ENCODE assay signal across 28 cellular contexts in genomic region chr3:16134173-16134928, GRCh38. TPM values are rescaled to one million over a fixed set of nuclear protein-coding genes. Genes with fewer than 3 reads are reported as not detected.
DNase-seq lines count a peak whose midpoint lies in the region; ATAC-seq and TF ChIP-seq lines count a peak whose summit lies in the region.
"Had no signal": no experiment of that assay in that cellular context is flagged by ENCODE, and none has a peak within 500 bp of the region (broad histone marks: within the 10 kb centered on the region; RNA-seq: fewer than 3 reads in every experiment).

No MANE protein-coding gene starts in this region.

- H3K4me1 ChIP-seq in esophagus squamous epithelium (peaks cover 0 to 19% (median 10%) of the 10 kb centered on the region in 3 donors), MM.1S (ENCODE audit: low read length) (no peaks in the 10 kb centered on the region)
- H3K4me1 ChIP-seq: BE2C, body of pancreas had no signal

- H3K9me3 Mint-ChIP-seq in activated T-cell treated with anti-CD3 and anti-CD28 coated beads, Interleukin-2, amount 50 U/mL, for 24 hours = peaks cover 4% of the 10 kb centered on the region
- H3K9me3 Mint-ChIP-seq: activated CD4-positive, alpha-beta memory T cell treated with anti-CD3 and anti-CD28 coated beads, Interleukin-2, amount 10 ng/mL, durations not matched to agents 7 days and 5 days; activated naive CD4-positive, alpha-beta T cell treated with anti-CD3 and anti-CD28 coated beads, Interleukin-2, amount 10 ng/mL, durations not matched to agents 7 days and 5 days had no signal

- no peaks in the 10 kb centered on the region for H3K36me3 Mint-ChIP-seq in activated T-cell treated with anti-CD3 and anti-CD28 coated beads, Interleukin-2, amount 50 U/mL, for 24 hours (ENCODE audit: low read depth)
- H3K36me3 Mint-ChIP-seq: activated naive CD4-positive, alpha-beta T cell treated with anti-CD3 and anti-CD28 coated beads, Interleukin-2, amount 10 ng/mL, durations not matched to agents 7 days and 5 days had no signal

- no peaks in the 10 kb centered on the region for H3K79me2 ChIP-seq in MM.1S (ENCODE audit: low read length)

- no peak overlapping the region for H3K27ac Mint-ChIP-seq in activated T-cell treated with anti-CD3 and anti-CD28 coated beads, Interleukin-2, amount 50 U/mL, for 24 hours
- H3K27ac Mint-ChIP-seq: activated CD4-positive, alpha-beta memory T cell treated with anti-CD3 and anti-CD28 coated beads, Interleukin-2, amount 10 ng/mL, durations not matched to agents 7 days and 5 days; activated naive CD4-positive, alpha-beta T cell treated with anti-CD3 and anti-CD28 coated beads, Interleukin-2, amount 10 ng/mL, durations not matched to agents 7 days and 5 days had no signal

- H3K4me3 ChIP-seq in esophagus squamous epithelium (no peak overlapping the region), MM.1S (ENCODE audit: low read length) (no peak overlapping the region)
- H3K4me3 ChIP-seq: body of pancreas, stomach, transverse colon had no signal

- H3K27me3 Mint-ChIP-seq in activated T-cell treated with anti-CD3 and anti-CD28 coated beads, Interleukin-2, amount 50 U/mL, for 24 hours = no peaks in the 10 kb centered on the region

- no peaks in the 10 kb centered on the region for H3K9me2 ChIP-seq in MM.1S (replicated peaks; ENCODE audit: insufficient read depth, low read length)

- 73 to 79% methylated on average over 6 of the region's 6 CpGs for WGBS in esophagus squamous epithelium, 2 donors

- H4K20me1 ChIP-seq in MM.1S (ENCODE audit: insufficient read depth, low read length) = no peaks in the 10 kb centered on the region

- H3K36me3 ChIP-seq in esophagus squamous epithelium = no peaks in the 10 kb centered on the region
- no peaks in the 10 kb centered on the region for H3K36me3 ChIP-seq in MM.1S (replicated peaks; ENCODE audit: insufficient read depth, low read length)
- H3K36me3 ChIP-seq: BE2C, stomach, transverse colon had no signal

- H3K9me3 ChIP-seq in esophagus squamous epithelium (no peaks in the 10 kb centered on the region), MM.1S (replicated peaks; ENCODE audit: insufficient read depth, low read length) (no peaks in the 10 kb centered on the region)
- H3K9me3 ChIP-seq: BE2C, body of pancreas, transverse colon had no signal

- H2AFZ ChIP-seq in MM.1S (ENCODE audit: low read length) = no peak overlapping the region

- TF ChIP-seq CTCF in esophagus squamous epithelium (IDR thresholded peaks at IDR 0.05) = no peak
- TF ChIP-seq CTCF in MM.1S (IDR thresholded peaks at IDR 0.05; ENCODE audit: low read length) = no peak

- ATAC-seq in HG03108 (IDR thresholded peaks at IDR 0.05; ENCODE audit: unreplicated experiment) = no peak
- ATAC-seq: body of pancreas, HCT116, Panc1, sciatic nerve had no signal

- H3K27me3 ChIP-seq in esophagus squamous epithelium = no peaks in the 10 kb centered on the region
- no peaks in the 10 kb centered on the region for H3K27me3 ChIP-seq in MM.1S (replicated peaks; ENCODE audit: insufficient read depth, low read length)
- H3K27me3 ChIP-seq: BE2C, body of pancreas, stomach, transverse colon had no signal

- DNase-seq in DMS 273 (lab: John Stamatoyannopoulos, UW; ENCODE audit: unreplicated experiment) (peak; percentile 71), NCI-H2171 treated with DMSO at 0.1 percent for 48 hours (lab: John Stamatoyannopoulos, UW) (peak; percentile 71), esophagus squamous epithelium (lab: John Stamatoyannopoulos, UW) (no peak), myocyte (ENCODE audit: low read depth) (peak; percentile 59), Ammon's horn (ENCODE audit: low spot score) (no peak), MM.1S (no peak)
- no peak for DNase-seq in activated T-cell treated with anti-CD3 and anti-CD28 coated beads, Interleukin-2, amount 50 U/mL, for 24 hours
- DNase-seq: activated CD4-positive, alpha-beta memory T cell treated with anti-CD3 and anti-CD28 coated beads, Interleukin-2, amount 10 ng/mL, durations not matched to agents 7 days and 5 days; activated CD8-positive, alpha-beta memory T cell treated with anti-CD3 and anti-CD28 coated beads, Interleukin-2, amount 50 U/mL, for 48 hours; activated naive CD4-positive, alpha-beta T cell treated with anti-CD3 and anti-CD28 coated beads, Interleukin-2, amount 10 ng/mL, durations not matched to agents 7 days and 5 days; BE2C; body of pancreas; DMS53; head of caudate nucleus; NCI-H1048; NCI-H1694 treated with DMSO at 0.1 percent for 48 hours; SIG-M5; stimulated activated CD4-positive, alpha-beta T cell treated with anti-CD3 and anti-CD28 coated beads, Interleukin-12 subunit alpha, Interleukin-12 subunit beta, amount 100 ng/mL, for 4 hours; stimulated activated CD4-positive, alpha-beta T cell treated with anti-CD3 and anti-CD28 coated beads, Interleukin-2, amount 100 ng/mL, for 48 hours; stomach; transverse colon had no signal

- no peak overlapping the region for H3K4me2 ChIP-seq in MM.1S (ENCODE audit: low read depth, low read length)

- no peak overlapping the region for H3K9ac ChIP-seq in MM.1S (ENCODE audit: low read length)

- intact Hi-C loops in esophagus squamous epithelium (cut with DNase I) = no loop called here

- H3K4me3 Mint-ChIP-seq in activated T-cell treated with anti-CD3 and anti-CD28 coated beads, Interleukin-2, amount 50 U/mL, for 24 hours = no peak overlapping the region
- H3K4me3 Mint-ChIP-seq: activated CD4-positive, alpha-beta memory T cell treated with anti-CD3 and anti-CD28 coated beads, Interleukin-2, amount 10 ng/mL, durations not matched to agents 7 days and 5 days; activated naive CD4-positive, alpha-beta T cell treated with anti-CD3 and anti-CD28 coated beads, Interleukin-2, amount 10 ng/mL, durations not matched to agents 7 days and 5 days had no signal

- peak overlapping the region in 3 of 4 donors; percentile 70 to 88 (median 72) for H3K27ac ChIP-seq in esophagus squamous epithelium
- no peak overlapping the region for H3K27ac ChIP-seq in MM.1S (ENCODE audit: low read length)
- H3K27ac ChIP-seq: body of pancreas had no signal

- no peaks in the 10 kb centered on the region for H3F3A ChIP-seq in MM.1S (ENCODE audit: insufficient read depth, low read length)

- TF ChIP-seq POLR2A in esophagus squamous epithelium (IDR thresholded peaks at IDR 0.05) = no peak

- no peaks in the 10 kb centered on the region for H3K4me1 Mint-ChIP-seq in activated T-cell treated with anti-CD3 and anti-CD28 coated beads, Interleukin-2, amount 50 U/mL, for 24 hours (ENCODE audit: low read depth)
- H3K4me1 Mint-ChIP-seq: activated CD4-positive, alpha-beta memory T cell treated with anti-CD3 and anti-CD28 coated beads, Interleukin-2, amount 10 ng/mL, durations not matched to agents 7 days and 5 days; activated naive CD4-positive, alpha-beta T cell treated with anti-CD3 and anti-CD28 coated beads, Interleukin-2, amount 10 ng/mL, durations not matched to agents 7 days and 5 days had no signal

RNA-seq across cellular contexts. Expression of gene GALNT15, which starts 40.1 kb away (rescaled TPM):
- 100 to 1,000 TPM in 1 of 4 donors, 10 to 100 TPM in 1, 1 to 10 TPM in 2; 4.6 to 117 (median 35.6) TPM for total RNA-seq in esophagus squamous epithelium
- total RNA-seq in myocyte = 0.91 and 1.3 TPM in 2 replicates
- 1.7 TPM for polyA plus RNA-seq in myocyte (2012)
- total RNA-seq: A673; activated CD4-positive, alpha-beta memory T cell treated with anti-CD3 and anti-CD28 coated beads, Interleukin-2, amount 10 ng/mL, durations not matched to agents 7 days and 5 days; T-helper 2 cell treated with Interferon-gamma antibody and Interleukin-4, amounts not matched to agents 100 ng/mL and 5 ng/mL, for 36 hours had no signal
- polyA plus RNA-seq: keratinocyte had no signal

Comparison
In these comparisons a context has a peak if more than half of its experiments do, and no peak if none do; other contexts are left out.
1. DNase-seq: peak in DMS 273 (single experiment), NCI-H2171 treated with DMSO at 0.1 percent for 48 hours (single experiment) and myocyte (single experiment); none in esophagus squamous epithelium (single experiment), Ammon's horn (single experiment), activated T-cell treated with anti-CD3 and anti-CD28 coated beads, Interleukin-2, amount 50 U/mL, for 24 hours (single experiment) and MM.1S (single experiment).